ENCODE assay signal across 23 cellular contexts in genomic region chr6:105769987-105770386, GRCh38.
A peak's percentile ranks its signal among the peaks of the same experiment; 100 is the strongest.
DNase-seq lines count a peak whose midpoint lies in the region; ATAC-seq and TF ChIP-seq lines count a peak whose summit lies in the region.
"Had no signal": no experiment of that assay in that cellular context is flagged by ENCODE, and none has a peak within 500 bp of the region (broad histone marks: within the 10 kb centered on the region; RNA-seq: fewer than 3 reads in every experiment).

No MANE protein-coding gene starts in this region.

- H3K4me3 Mint-ChIP-seq in HFFc6: no peak overlapping the region
- H3K4me3 Mint-ChIP-seq: CD8-positive, alpha-beta memory T cell; WTC11 had no signal

- H3K36me3 ChIP-seq in adrenal gland (replicated peaks in 1 of 2): no peaks in the 10 kb centered on the region
- H3K36me3 ChIP-seq: gastrocnemius medialis had no signal

- H3K9me3 ChIP-seq in adrenal gland (replicated peaks in 1 of 3): no peaks in the 10 kb centered on the region
- H3K9me3 ChIP-seq: gastrocnemius medialis had no signal

- intact Hi-C loops in adrenal gland (cut with DNase I): no loop called here

- DNase-seq in AG20443 (ENCODE audit: low spot score): peak; percentile 46
- DNase-seq in HFFc6: peak; percentile 69
- DNase-seq in adrenal gland: peak in 5 of 7 donors; percentile 46 to 71 (median 53)
- peak; percentile 12 for DNase-seq in glomerular visceral epithelial cell (ENCODE audit: extremely low spot score)
- no peak for DNase-seq in NCI-H146 treated with DMSO at 0.1 percent for 48 hours (lab: John Stamatoyannopoulos, UW; ENCODE audit: unreplicated experiment)
- DNase-seq in UCSD-AML1 (lab: John Stamatoyannopoulos, UW; ENCODE audit: unreplicated experiment): no peak
- DNase-seq in NOMO-1 treated with dmso at 0.1 percent for 144 hours (lab: John Stamatoyannopoulos, UW; ENCODE audit: unreplicated experiment): no peak
- DNase-seq: activated CD8-positive, alpha-beta memory T cell treated with anti-CD3 and anti-CD28 coated beads for 24 hours; amniotic stem cell; CD8-positive, alpha-beta memory T cell; cerebellar nuclear complex; effector CD8-positive, alpha-beta T cell; gastrocnemius medialis; GDM1; GOT3; KBM-7; left ventricle myocardium superior; NCI-H1092 treated with DMSO at 0.1 percent for 48 hours; NCI-H2171; NCI-H82 had no signal

- WGBS in adrenal gland, 4 donors: 22 to 46% (median 43%) methylated on average over 2 of the region's 2 CpGs

- no peak overlapping the region for H3K4me3 ChIP-seq in adrenal gland
- H3K4me3 ChIP-seq: gastrocnemius medialis had no signal

- H3K27me3 ChIP-seq in adrenal gland: no peaks in the 10 kb centered on the region
- H3K27me3 ChIP-seq: gastrocnemius medialis had no signal

- TF ChIP-seq CTCF in HFFc6 (IDR thresholded peaks at IDR 0.05) (peak; percentile 37), adrenal gland (IDR thresholded peaks at IDR 0.05) (peak in 1 of 6 experiments; percentile 11)

- peaks cover 3% of the 10 kb centered on the region for H3K36me3 Mint-ChIP-seq in HFFc6 (ENCODE audit: low read depth)

- peaks cover 9% of the 10 kb centered on the region for H3K4me1 Mint-ChIP-seq in HFFc6 (ENCODE audit: low read depth)
- H3K4me1 Mint-ChIP-seq: CD8-positive, alpha-beta memory T cell had no signal

- ATAC-seq in GM18511 (IDR thresholded peaks at IDR 0.05; ENCODE audit: unreplicated experiment): no peak
- ATAC-seq: gastrocnemius medialis, left ventricle myocardium superior, WTC11 had no signal

- H3K4me1 ChIP-seq in adrenal gland (replicated peaks in 1 of 2): no peaks in the 10 kb centered on the region
- H3K4me1 ChIP-seq: gastrocnemius medialis had no signal

- no peaks in the 10 kb centered on the region for H3K27me3 Mint-ChIP-seq in HFFc6 (ENCODE audit: insufficient read depth)
- H3K27me3 Mint-ChIP-seq: CD8-positive, alpha-beta memory T cell had no signal

- no peak overlapping the region for H3K27ac ChIP-seq in adrenal gland
- H3K27ac ChIP-seq: gastrocnemius medialis had no signal

- H3K9me3 Mint-ChIP-seq in HFFc6: peaks cover 3% of the 10 kb centered on the region

- no peak for TF ChIP-seq POLR2A in adrenal gland (IDR thresholded peaks at IDR 0.05)

- H3K27ac Mint-ChIP-seq in HFFc6: peak overlapping the region; percentile 50; the same call in 1 of the 2 replicates
- H3K27ac Mint-ChIP-seq: activated T-helper 2 cell treated with anti-CD3 and anti-CD28 coated beads, Interferon-gamma antibody, Interleukin-2, Interleukin-4, amounts not matched to agents 10 μg/mL and 5 μg/mL and 100 μg/mL, durations not matched to agents 14 hours and 24 hours and 36 hours; CD8-positive, alpha-beta memory T cell; WTC11 had no signal

Comparison
In these comparisons a context has a peak if more than half of its experiments do, and no peak if none do; other contexts are left out.
1. DNase-seq: peak in AG20443 (single experiment), HFFc6 (single experiment), adrenal gland (5 of 7) and glomerular visceral epithelial cell (single experiment); none in NCI-H146 treated with DMSO at 0.1 percent for 48 hours (single experiment), UCSD-AML1 (single experiment) and NOMO-1 treated with dmso at 0.1 percent for 144 hours (single experiment).